Comparison of ENCODE assay signal across 28 cellular contexts in genomic region chr1:105964879-105965278, GRCh38.
"Had no signal": no experiment of that assay in that cellular context is flagged by ENCODE, and none has a peak within 500 bp of the region (broad histone marks: within the 10 kb centered on the region; RNA-seq: fewer than 3 reads in every experiment).

No MANE protein-coding gene starts in this region.

- H3K36me3 ChIP-seq: stomach, suprapubic skin, thoracic aorta, thyroid gland, tibial artery, tibial nerve, transverse colon, upper lobe of left lung, upper lobe of right lung, uterus, vagina had no signal

- H3K27me3 ChIP-seq: stomach, suprapubic skin, testis, thyroid gland, tibial artery, tibial nerve, transverse colon, upper lobe of left lung, upper lobe of right lung, uterus, vagina had no signal

- H3K4me3 Mint-ChIP-seq: stimulated activated effector memory CD8-positive, alpha-beta T cell treated with anti-CD3 and anti-CD28 coated beads, Interleukin-12 subunit alpha, Interleukin-12 subunit beta, amount 100 ng/mL, for 72 hours; stimulated activated memory B cell treated with anti-CD40 and anti-IgM and Interleukin-4, amounts not matched to agents 10 μg/mL and 1 μg/mL and 100 μg/mL, for 72 hours; stimulated activated naive B cell treated with anti-CD40 and anti-IgM and Interleukin-4, amounts not matched to agents 10 μg/mL and 1 μg/mL and 100 μg/mL, for 72 hours; stimulated activated naive CD8-positive, alpha-beta T cell treated with anti-CD3 and anti-CD28 coated beads, Interleukin-15, Interleukin-2, amounts not matched to agents 100 ng/mL and 50 ng/mL, for 24 hours; type B pancreatic cell had no signal

- H3K27ac Mint-ChIP-seq: stimulated activated effector memory CD8-positive, alpha-beta T cell treated with anti-CD3 and anti-CD28 coated beads, Interleukin-12 subunit alpha, Interleukin-12 subunit beta, amount 100 ng/mL, for 72 hours; stimulated activated memory B cell treated with anti-CD40 and anti-IgM and Interleukin-4, amounts not matched to agents 10 μg/mL and 1 μg/mL and 100 μg/mL, for 72 hours; stimulated activated naive B cell treated with anti-CD40 and anti-IgM and Interleukin-4, amounts not matched to agents 10 μg/mL and 1 μg/mL and 100 μg/mL, for 72 hours; stimulated activated naive CD8-positive, alpha-beta T cell treated with anti-CD3 and anti-CD28 coated beads, Interleukin-15, Interleukin-2, amounts not matched to agents 100 ng/mL and 50 ng/mL, for 24 hours; type B pancreatic cell had no signal

- H3K27ac ChIP-seq: stomach, suprapubic skin, testis, thoracic aorta, thyroid gland, tibial artery, tibial nerve, transverse colon, upper lobe of left lung, upper lobe of right lung, uterus, vagina had no signal

- H3K4me3 ChIP-seq: stomach, suprapubic skin, testis, thoracic aorta, thyroid gland, tibial artery, tibial nerve, transverse colon, upper lobe of left lung, upper lobe of right lung, uterus, vagina had no signal

- H3K4me1 Mint-ChIP-seq: stimulated activated effector memory CD8-positive, alpha-beta T cell treated with anti-CD3 and anti-CD28 coated beads, Interleukin-12 subunit alpha, Interleukin-12 subunit beta, amount 100 ng/mL, for 72 hours; stimulated activated memory B cell treated with anti-CD40 and anti-IgM and Interleukin-4, amounts not matched to agents 10 μg/mL and 1 μg/mL and 100 μg/mL, for 72 hours; stimulated activated naive B cell treated with anti-CD40 and anti-IgM and Interleukin-4, amounts not matched to agents 10 μg/mL and 1 μg/mL and 100 μg/mL, for 72 hours had no signal

- H3K9me3 Mint-ChIP-seq: stimulated activated memory B cell treated with anti-CD40 and anti-IgM and Interleukin-4, amounts not matched to agents 10 μg/mL and 1 μg/mL and 100 μg/mL, for 72 hours; type B pancreatic cell had no signal

- DNase-seq: stimulated activated CD4-positive, alpha-beta T cell treated with anti-CD3 and anti-CD28 coated beads, Interleukin-2, amount 100 ng/mL, for 48 hours; stimulated activated CD4-positive, alpha-beta T cell treated with anti-CD3 and anti-CD28 coated beads, Interleukin-4, amount 100 ng/mL, for 1 hour; stimulated activated CD4-positive, alpha-beta T cell treated with anti-CD3 and anti-CD28 coated beads, Interleukin-4, amount 100 ng/mL, for 24 hours; stimulated activated CD4-positive, alpha-beta T cell treated with anti-CD3 and anti-CD28 coated beads, Interleukin-4, amount 100 ng/mL, for 4 hours; stimulated activated CD8-positive, alpha-beta memory T cell treated with anti-CD3 and anti-CD28 coated beads, Interleukin-4, amount 100 ng/mL, for 48 hours; stimulated activated naive B cell treated with anti-CD40 and anti-IgM and Interleukin-4, amounts not matched to agents 10 μg/mL and 1 μg/mL and 100 μg/mL, for 72 hours; stimulated activated naive CD4-positive, alpha-beta T cell; stimulated activated naive CD4-positive, alpha-beta T cell treated with Interleukin-2 at 50 U/mL for 16 hours; stimulated activated naive CD8-positive, alpha-beta T cell treated with anti-CD3 and anti-CD28 coated beads, Interleukin-15, Interleukin-2, amounts not matched to agents 100 U/mL and 50 U/mL, for 24 hours; stomach; substantia nigra; testis; thyroid gland; tibial artery; transverse colon; trophoblast cell; upper lobe of left lung; upper lobe of right lung; uterus had no signal

- H3K27me3 Mint-ChIP-seq: stimulated activated memory B cell treated with anti-CD40 and anti-IgM and Interleukin-4, amounts not matched to agents 10 μg/mL and 1 μg/mL and 100 μg/mL, for 72 hours; stimulated activated naive B cell treated with anti-CD40 and anti-IgM and Interleukin-4, amounts not matched to agents 10 μg/mL and 1 μg/mL and 100 μg/mL, for 72 hours; stimulated activated naive CD8-positive, alpha-beta T cell treated with anti-CD3 and anti-CD28 coated beads, Interleukin-15, Interleukin-2, amounts not matched to agents 100 ng/mL and 50 ng/mL, for 24 hours; type B pancreatic cell had no signal

- H3K9me3 ChIP-seq: suprapubic skin, testis, thoracic aorta, thyroid gland, tibial artery, tibial nerve, upper lobe of left lung, upper lobe of right lung, uterus, vagina had no signal

- FAIRE-seq: urothelium cell line had no signal

- H3K4me1 ChIP-seq: stomach, suprapubic skin, testis, thyroid gland, tibial artery, tibial nerve, transverse colon, upper lobe of left lung, upper lobe of right lung, uterus, vagina had no signal

- ATAC-seq: stimulated activated effector memory CD8-positive, alpha-beta T cell treated with anti-CD3 and anti-CD28 coated beads, Interleukin-12 subunit alpha, Interleukin-12 subunit beta, amount 100 ng/mL, for 72 hours; stimulated activated memory B cell treated with anti-CD40 and anti-IgM and Interleukin-4, amounts not matched to agents 10 μg/mL and 1 μg/mL and 100 μg/mL, for 72 hours; stimulated activated naive B cell treated with anti-CD40 and anti-IgM and Interleukin-4, amounts not matched to agents 10 μg/mL and 1 μg/mL and 100 μg/mL, for 72 hours; stimulated activated naive CD8-positive, alpha-beta T cell treated with anti-CD3 and anti-CD28 coated beads, Interleukin-15, Interleukin-2, amounts not matched to agents 100 U/mL and 50 U/mL, for 24 hours; upper lobe of right lung had no signal
